19 cellular contexts compared by ENCODE assay signal in the genomic region with DNA sequence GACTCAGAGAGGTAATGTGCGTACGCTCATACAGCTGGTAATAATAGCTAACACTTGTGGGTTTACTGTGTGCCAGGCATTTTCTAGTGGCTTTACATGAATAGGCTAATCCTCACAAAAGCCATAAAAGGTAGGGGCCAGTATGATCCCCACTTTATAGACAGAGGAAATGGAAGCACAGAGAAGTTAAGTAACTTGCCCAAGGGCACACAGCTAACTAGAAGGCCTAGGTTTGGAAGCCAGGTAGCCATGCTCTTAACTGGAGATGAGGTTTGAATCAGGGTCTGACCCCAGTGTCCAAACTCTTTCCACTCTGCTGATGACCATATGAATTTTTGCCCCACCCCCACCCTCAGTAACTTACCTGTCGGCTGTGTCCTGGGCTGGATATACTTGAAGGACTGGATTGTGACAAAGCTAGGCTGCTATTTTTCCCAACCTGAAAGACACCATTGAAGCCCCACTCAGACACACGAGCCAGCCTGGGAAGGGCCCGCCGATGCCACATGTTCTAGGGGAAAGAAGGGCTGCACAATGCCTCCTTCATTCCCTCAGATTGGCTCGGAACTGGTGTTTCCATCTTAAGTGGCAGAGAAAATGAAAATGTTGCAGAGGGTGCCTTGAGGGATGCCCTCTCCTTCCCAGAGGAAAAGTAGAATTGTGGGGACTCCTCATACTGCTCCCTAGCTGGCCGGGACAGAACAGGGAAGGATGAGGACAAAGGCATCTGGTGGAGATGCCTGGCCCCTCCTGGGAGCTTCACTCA. TPM values are rescaled to one million over a fixed set of nuclear protein-coding genes. Genes with fewer than 3 reads are reported as not detected.
A peak's percentile ranks its signal among the peaks of the same experiment; 100 is the strongest.
DNase-seq lines count a peak whose midpoint lies in the region; ATAC-seq, FAIRE-seq and TF ChIP-seq lines count a peak whose summit lies in the region.
"Had no signal": no experiment of that assay in that cellular context is flagged by ENCODE, and none has a peak within 500 bp of the region (broad histone marks: within the 10 kb centered on the region; RNA-seq: fewer than 3 reads in every experiment).

No MANE protein-coding gene starts in this region.

- POLR2A ChIA-PET in K562 (lab: Yijun Ruan, JAX) = interaction anchor here (0.8 to 1.4 kb wide), 4 partner anchors 10 to 33 kb away, joined by 3 to 5 read pairs (median 4); no protein-coding TSS in a partner anchor

- H3K79me2 ChIP-seq in K562 (ENCODE audit: control insufficient read depth, insufficient read depth, low read length) = no peaks in the 10 kb centered on the region

- H3K36me3 ChIP-seq in K562 (ENCODE audit: control insufficient read depth, insufficient read depth, low read length) (no peaks in the 10 kb centered on the region), upper lobe of right lung (peaks cover 13% of the 10 kb centered on the region)

- TF ChIP-seq EP300 in K562 (IDR thresholded peaks at IDR 0.05; ENCODE audit: low read length) = no peak

- H3K9ac ChIP-seq in K562 (ENCODE audit: insufficient read depth in 1 of 2, low read depth in 2 of 2, low read length in 2 of 2) = no peak overlapping the region; a peak in 1 of 4 replicates
- H3K9ac ChIP-seq: BLaER1 had no signal

- H3K9me3 ChIP-seq in K562 (replicated peaks; ENCODE audit: control insufficient read depth, insufficient read depth, low read depth, low read length) (no peaks in the 10 kb centered on the region), upper lobe of right lung (no peaks in the 10 kb centered on the region)
- H3K9me3 ChIP-seq: A549, BLaER1 had no signal

- peaks cover 27% of the 10 kb centered on the region for H3K36me3 Mint-ChIP-seq in activated T-cell treated with anti-CD3 and anti-CD28 coated beads, Interleukin-2, amount 50 U/mL, for 24 hours (ENCODE audit: low read depth)
- peaks cover 22% of the 10 kb centered on the region for H3K36me3 Mint-ChIP-seq in activated T-cell treated with anti-CD3 and anti-CD28 coated beads, Interleukin-2, amount 50 U/mL, for 4 hours (ENCODE audit: insufficient read depth)

- no peak for ATAC-seq in activated T-cell treated with anti-CD3 and anti-CD28 coated beads, Interleukin-2, amount 50 U/mL, for 4 hours
- ATAC-seq in K562 (no peak), upper lobe of right lung (no peak), HG03442 (IDR thresholded peaks at IDR 0.05; ENCODE audit: unreplicated experiment) (no peak)
- ATAC-seq: A549, GM12878 had no signal

- H3K4me1 Mint-ChIP-seq in activated T-cell treated with anti-CD3 and anti-CD28 coated beads, Interleukin-2, amount 50 U/mL, for 24 hours (ENCODE audit: low read depth) = no peaks in the 10 kb centered on the region
- H3K4me1 Mint-ChIP-seq in activated T-cell treated with anti-CD3 and anti-CD28 coated beads, Interleukin-2, amount 50 U/mL, for 4 hours (ENCODE audit: low read depth) = no peaks in the 10 kb centered on the region
- H3K4me1 Mint-ChIP-seq: CD14-positive monocyte had no signal

- intact Hi-C loops in K562 (cut with micrococcal nuclease) (no loop called here), upper lobe of right lung (cut with DNase I) (no loop called here)

- FAIRE-seq in K562 (lab: Jason Lieb, UNC) = no peak
- FAIRE-seq: A549, GM12878 had no signal

- peaks cover 0 to 12% of the 10 kb centered on the region in 2 experiments; a peak in 1 of 5 replicates for H3K4me1 ChIP-seq in K562 (replicated peaks in 1 of 2; ENCODE audit: control insufficient read depth in 2 of 2, insufficient read depth in 2 of 2, low read length in 2 of 2)
- no peaks in the 10 kb centered on the region for H3K4me1 ChIP-seq in upper lobe of right lung
- H3K4me1 ChIP-seq: A549, BLaER1 had no signal

- H3K27me3 ChIP-seq in K562 (ENCODE audit: control insufficient read depth in 2 of 2, insufficient read depth in 2 of 2, low read length in 2 of 2) = peaks cover 6 to 61% of the 10 kb centered on the region in 2 experiments; a peak in 4 of 5 replicates
- H3K27me3 ChIP-seq in upper lobe of right lung = no peaks in the 10 kb centered on the region
- H3K27me3 ChIP-seq: BLaER1 had no signal

- no peak overlapping the region for H3K4me2 ChIP-seq in K562 (ENCODE audit: insufficient read depth, low read length)
- H3K4me2 ChIP-seq: A549, BLaER1 had no signal

- TF ChIP-seq POLR2A in K562 (conservative IDR thresholded peaks at IDR 0.05) = no peak

- no peaks in the 10 kb centered on the region for H3K9me3 Mint-ChIP-seq in activated T-cell treated with anti-CD3 and anti-CD28 coated beads, Interleukin-2, amount 50 U/mL, for 24 hours
- H3K9me3 Mint-ChIP-seq in activated T-cell treated with anti-CD3 and anti-CD28 coated beads, Interleukin-2, amount 50 U/mL, for 4 hours = no peaks in the 10 kb centered on the region
- H3K9me3 Mint-ChIP-seq: CD14-positive monocyte had no signal

- H3K4me3 Mint-ChIP-seq in activated T-cell treated with anti-CD3 and anti-CD28 coated beads, Interleukin-2, amount 50 U/mL, for 24 hours = no peak overlapping the region
- H3K4me3 Mint-ChIP-seq in activated T-cell treated with anti-CD3 and anti-CD28 coated beads, Interleukin-2, amount 50 U/mL, for 4 hours = no peak overlapping the region
- H3K4me3 Mint-ChIP-seq: CD14-positive monocyte; CD4-positive, alpha-beta memory T cell had no signal

- CTCF ChIA-PET in K562 (lab: Yijun Ruan, JAX; ENCODE audit: low intra/inter-chr PET ratio) = no interaction called here

- TF ChIP-seq CTCF in K562 (IDR thresholded peaks at IDR 0.05 in 2 of 3, conservative IDR thresholded peaks at IDR 0.05 in 1 of 3; ENCODE audit: insufficient read depth in 2 of 3, low read depth in 1 of 3, low read length in 3 of 3) (no peak), upper lobe of right lung (IDR thresholded peaks at IDR 0.05) (no peak)

- H3K27ac ChIP-seq in K562 (ENCODE audit: extremely low read depth, low read depth, low read length) (no peak overlapping the region), upper lobe of right lung (no peak overlapping the region)
- H3K27ac ChIP-seq: 22Rv1, A549, BLaER1 had no signal

- no TSS peak for BruUV-seq in K562 (replicated peaks; lab: Mats Ljungman, UMichigan)

- no peak for TF ChIP-seq RAD21 in K562 (CRISPR knock-in tag; conservative IDR thresholded peaks at IDR 0.05 in 1 of 2, IDR thresholded peaks at IDR 0.05 in 1 of 2)

- H3K4me3 ChIP-seq in K562 (no peak overlapping the region), upper lobe of right lung (no peak overlapping the region)
- H3K4me3 ChIP-seq: A549, BLaER1, GM12878 had no signal

- H3K9me1 ChIP-seq in K562 (ENCODE audit: control insufficient read depth, insufficient read depth, low read length) = no peaks in the 10 kb centered on the region

- no peak for DNase-seq in activated T-cell treated with anti-CD3 and anti-CD28 coated beads, Interleukin-2, amount 50 U/mL, for 24 hours
- DNase-seq in activated T-cell treated with anti-CD3 and anti-CD28 coated beads, Interleukin-2, amount 50 U/mL, for 4 hours = no peak
- DNase-seq in K562 (ENCODE audit: extremely low read depth in 1 of 4, low spot score in 3 of 4) (no peak), medulla oblongata (ENCODE audit: extremely low spot score) (peak; percentile 55), upper lobe of right lung (peak; percentile 28), SKM-1 (lab: John Stamatoyannopoulos, UW; ENCODE audit: unreplicated experiment) (no peak), GF-D8 (lab: John Stamatoyannopoulos, UW) (no peak)
- DNase-seq: AML-193; CD4-positive, alpha-beta memory T cell; DMS79 treated with DMSO at 0.1 percent for 48 hours; HCEC 1CT had no signal

- WGBS in K562 (ENCODE audit: insufficient coverage, low coverage, missing lambda C conversion rate) = 28% methylated on average over 8 of the region's 8 CpGs

- 0 out of 2 replicates have a peak, but pooled peaks cover 6% of the 10 kb centered on the region for H4K20me1 ChIP-seq in K562 (replicated peaks; ENCODE audit: control insufficient read depth, insufficient read depth, low read length)
- H4K20me1 ChIP-seq: BLaER1 had no signal

- no peaks in the 10 kb centered on the region for H3K27me3 Mint-ChIP-seq in activated T-cell treated with anti-CD3 and anti-CD28 coated beads, Interleukin-2, amount 50 U/mL, for 24 hours
- H3K27me3 Mint-ChIP-seq in activated T-cell treated with anti-CD3 and anti-CD28 coated beads, Interleukin-2, amount 50 U/mL, for 4 hours (ENCODE audit: low read depth) = no peaks in the 10 kb centered on the region
- H3K27me3 Mint-ChIP-seq: CD4-positive, alpha-beta memory T cell had no signal

- no peak overlapping the region for H2AFZ ChIP-seq in K562 (ENCODE audit: low read depth, low read length)

- in situ Hi-C loops in K562 (cut with MboI) = loop anchor here (10.0 kb wide), 1 partner anchor 956 kb away; no protein-coding TSS in a partner anchor

- H3K27ac Mint-ChIP-seq in activated T-cell treated with anti-CD3 and anti-CD28 coated beads, Interleukin-2, amount 50 U/mL, for 24 hours = peak overlapping the region; percentile 34

TF ChIP-seq in K562, 482 proteins besides CTCF, POLR2A, EP300 and RAD21 (continues in another document):
- 0 out of 2 replicates have a peak, but pooled peaks have one; percentile 50 for TF ChIP-seq PREB (CRISPR knock-in tag; IDR thresholded peaks at IDR 0.05)

RNA-seq across cellular contexts. Expression of gene EFCAB10, which starts 29.1 kb away (rescaled TPM):
- total RNA-seq in activated T-cell treated with anti-CD3 and anti-CD28 coated beads, Interleukin-2, amount 50 U/mL, for 4 hours = not detected
- total RNA-seq in K562 (2011; cell fraction: chromatin; rRNA removed; ENCODE audit: low replicate concordance) = 2.1 and 9.3 TPM in 2 replicates
- total RNA-seq in K562 (2011; cell fraction: nucleolus; rRNA removed) = 1.5 and 2.9 TPM in 2 replicates
- total RNA-seq in K562 (2011; cell fraction: nucleoplasm; rRNA removed) = 3.2 and 6.1 TPM in 2 replicates
- total RNA-seq in K562 (2014; rRNA removed) = 9.6 and 12.2 TPM in 2 replicates
- 19.9 and 20.6 TPM in 2 replicates for total RNA-seq in K562 (2014; rRNA removed; fragmentation: Illumina TruSeq; extraction: Trizol)
- 11.3 and 13.1 TPM in 2 replicates for total RNA-seq in K562 (2015; rRNA removed; fragmentation: Illumina TruSeq; extraction: Trizol)
- total RNA-seq in K562 (2021) = 17.3 and 19.7 TPM in 2 replicates
- 5.0 and 6.4 TPM in 2 replicates for polyA plus RNA-seq in K562 (2011; rRNA removed)
- 0.69 and 1.9 TPM in 2 replicates for polyA plus RNA-seq in K562 (2011; cell fraction: cytosol; rRNA removed)
- 1.5 and 1.7 TPM in 2 replicates for polyA plus RNA-seq in K562 (2011; cell fraction: nucleus; rRNA removed)
- polyA plus RNA-seq in K562 (2012) = 12.2 and 13.3 TPM in 2 replicates
- polyA plus RNA-seq in K562 (2014; fragmentation: Illumina TruSeq; extraction: Trizol) = 15.2 and 21.1 TPM in 2 replicates
- polyA plus RNA-seq in K562 (2014; fragmentation: Nextera tagmentation; extraction: Ambion mirVana) = 10 to 100 TPM; 16.8 to 21.4 TPM
- 15.4 and 22.5 TPM in 2 replicates for polyA plus RNA-seq in K562 (2014; rRNA removed)
- 4.0 and 4.2 TPM in 2 replicates for polyA minus RNA-seq in K562 (2011; rRNA and poly(A)+ RNA removed)
- 1.8 and 2.5 TPM in 2 replicates for polyA minus RNA-seq in K562 (2011; cell fraction: cytosol; rRNA and poly(A)+ RNA removed)
- 0.27 and 1.00 TPM in 2 replicates for polyA minus RNA-seq in K562 (2011; cell fraction: nucleus; rRNA and poly(A)+ RNA removed)
- 1.6 TPM for total RNA-seq in upper lobe of right lung
- total RNA-seq: GM12878, H4, HT-29 had no signal
- polyA plus RNA-seq: CD14-positive monocyte; CD4-positive, alpha-beta memory T cell had no signal

Comparison
In these comparisons a context has a peak if more than half of its experiments do, and no peak if none do; other contexts are left out.
1. DNase-seq: peak in medulla oblongata (single experiment) and upper lobe of right lung (single experiment); none in activated T-cell treated with anti-CD3 and anti-CD28 coated beads, Interleukin-2, amount 50 U/mL, for 24 hours (single experiment), activated T-cell treated with anti-CD3 and anti-CD28 coated beads, Interleukin-2, amount 50 U/mL, for 4 hours (single experiment), K562 (0 of 4), SKM-1 (single experiment) and GF-D8 (single experiment).